10 cellular contexts compared by ENCODE assay signal in the genomic region with DNA sequence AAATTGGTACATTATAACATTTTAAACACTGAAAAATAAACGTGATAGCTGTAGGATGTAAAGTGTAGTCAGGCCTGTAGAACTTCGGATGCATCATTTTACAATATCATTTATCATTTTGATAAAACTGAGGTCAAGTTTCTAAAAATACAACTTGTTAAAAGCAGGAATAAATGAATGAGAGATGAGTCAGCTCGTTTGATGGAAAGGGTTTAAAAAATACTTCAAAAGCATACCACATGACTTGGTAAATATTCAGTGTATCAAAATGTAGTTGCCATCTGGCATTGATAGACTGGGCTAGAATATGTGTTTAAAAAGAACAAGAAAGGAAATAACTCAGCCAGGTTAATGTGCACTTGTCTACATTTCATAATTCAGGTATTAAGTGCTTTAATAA.
DNase-seq lines count a peak whose midpoint lies in the region; TF ChIP-seq lines count a peak whose summit lies in the region.
"Had no signal": no experiment of that assay in that cellular context is flagged by ENCODE, and none has a peak within 500 bp of the region (broad histone marks: within the 10 kb centered on the region; RNA-seq: fewer than 3 reads in every experiment).

No MANE protein-coding gene starts in this region.

- TF ChIP-seq RAD21 in SK-N-SH (IDR thresholded peaks at IDR 0.05; ENCODE audit: low read length), result no peak

- H3K9me2 ChIP-seq in SK-N-SH, result no peaks in the 10 kb centered on the region

- H3K27ac ChIP-seq in SK-N-SH (ENCODE audit: low read depth in 2 of 2, low read length in 1 of 2) (peak overlapping the region; percentile 76 to 81; a peak in 3 of 4 replicates), skeletal muscle tissue (ENCODE audit: low read depth, low read length) (peak overlapping the region; percentile 50)
- H3K27ac ChIP-seq: 22Rv1 had no signal

- CTCF ChIA-PET in SK-N-SH (lab: Yijun Ruan, JAX), result no interaction called here

- H2AFZ ChIP-seq in SK-N-SH (ENCODE audit: low read depth), result no peak overlapping the region

- H3K79me2 ChIP-seq in SK-N-SH (ENCODE audit: insufficient read depth), result no peaks in the 10 kb centered on the region

- POLR2A ChIA-PET in SK-N-SH (lab: Yijun Ruan, JAX), result no interaction called here

- H3K4me1 ChIP-seq in SK-N-SH (ENCODE audit: control insufficient read depth in 1 of 2, insufficient read depth in 2 of 2, low read depth in 1 of 2, low read length in 1 of 2) (peaks cover 0 to 28% of the 10 kb centered on the region in 2 experiments; a peak in 3 of 4 replicates), skeletal muscle tissue (ENCODE audit: control insufficient read depth in 3 of 3, insufficient read depth in 3 of 3, low read length in 3 of 3) (peaks cover 4 to 16% (median 6%) of the 10 kb centered on the region in 3 donors)

- H3F3A ChIP-seq in SK-N-SH (replicated peaks; ENCODE audit: insufficient read depth), result peaks cover 27% of the 10 kb centered on the region

- H4K20me1 ChIP-seq in SK-N-SH (ENCODE audit: insufficient read depth), result no peaks in the 10 kb centered on the region

- H3K27me3 ChIP-seq in SK-N-SH (ENCODE audit: insufficient read depth) (no peaks in the 10 kb centered on the region), skeletal muscle tissue (ENCODE audit: control insufficient read depth in 3 of 3, insufficient read depth in 3 of 3, low read length in 3 of 3) (no peaks in the 10 kb centered on the region)

- DNase-seq in NCI-H2171 treated with DMSO at 0.1 percent for 48 hours (lab: John Stamatoyannopoulos, UW) (peak; percentile 40), NCI-H2171 (lab: John Stamatoyannopoulos, UW) (no peak), SK-N-SH (no peak), glomerular visceral epithelial cell (ENCODE audit: extremely low spot score) (peak; percentile 12), H4 (ENCODE audit: low spot score) (no peak), mucosa of gallbladder (ENCODE audit: low spot score) (no peak), NCI-H1105 treated with DMSO at 0.1 percent for 48 hours (lab: John Stamatoyannopoulos, UW) (no peak)
- DNase-seq: T-helper 1 cell had no signal

- 7% methylated on average over 3 of the region's 3 CpGs for WGBS in SK-N-SH (ENCODE audit: low lambda C conversion rate)

- peaks cover 0 to 3% of the 10 kb centered on the region in 2 experiments for H3K36me3 ChIP-seq in SK-N-SH (replicated peaks in 1 of 2; ENCODE audit: control insufficient read depth in 1 of 2, insufficient read depth in 2 of 2, low read length in 1 of 2)
- H3K36me3 ChIP-seq in skeletal muscle tissue (ENCODE audit: control insufficient read depth in 3 of 3, insufficient read depth in 3 of 3, low read length in 3 of 3), result no peaks in the 10 kb centered on the region

- H3K4me3 ChIP-seq in SK-N-SH (ENCODE audit: low read depth in 2 of 2, low read length in 1 of 2), result no peak overlapping the region
- H3K4me3 ChIP-seq in skeletal muscle tissue (ENCODE audit: low read length in 3 of 3), result no peak overlapping the region

- no peak for TF ChIP-seq CTCF in SK-N-SH (IDR thresholded peaks at IDR 0.05)

- peak; percentile 41 to 79; a peak in 3 of 4 replicates for TF ChIP-seq EP300 in SK-N-SH (IDR thresholded peaks at IDR 0.05; ENCODE audit: borderline replicate concordance in 1 of 2, low read depth in 1 of 2, low read length in 1 of 2)

- peaks cover 4% of the 10 kb centered on the region; the same call in 1 of the 2 replicates for H3K9me3 ChIP-seq in SK-N-SH
- H3K9me3 ChIP-seq in skeletal muscle tissue (ENCODE audit: control insufficient read depth in 3 of 3, low read length in 3 of 3), result no peaks in the 10 kb centered on the region

- H3K4me2 ChIP-seq in SK-N-SH, result peak overlapping the region; percentile 26; the same call in 1 of the 2 replicates

- no peak overlapping the region; the same call in 1 of the 2 replicates for H3K9ac ChIP-seq in SK-N-SH
- no peak overlapping the region for H3K9ac ChIP-seq in skeletal muscle tissue (ENCODE audit: low read depth in 1 of 3, low read length in 3 of 3)

TF ChIP-seq in SK-N-SH, 30 proteins besides CTCF, POLR2A, EP300 and RAD21:
- TF ChIP-seq JUND (IDR thresholded peaks at IDR 0.05) (peak; percentile 92), MXI1 (IDR thresholded peaks at IDR 0.05; ENCODE audit: low read depth, low read length) (no peak), TCF12 (IDR thresholded peaks at IDR 0.05) (peak; percentile 93), RXRA (IDR thresholded peaks at IDR 0.05; ENCODE audit: borderline replicate concordance, low read depth) (peak; percentile 90), RCOR1 (IDR thresholded peaks at IDR 0.05; ENCODE audit: low read length) (no peak), POLR2AphosphoS5 (IDR thresholded peaks at IDR 0.05; ENCODE audit: low read depth, low read length) (peak; percentile 24; the same call in 1 of the 2 replicates), NFIC (IDR thresholded peaks at IDR 0.05; ENCODE audit: borderline replicate concordance) (peak; percentile 19; the same call in 1 of the 2 replicates), MEF2A (IDR thresholded peaks at IDR 0.05; ENCODE audit: borderline replicate concordance, low read depth) (peak; percentile 98), GATA2 (CRISPR knock-in tag; IDR thresholded peaks at IDR 0.05) (no peak), FOSL2 (IDR thresholded peaks at IDR 0.05; ENCODE audit: borderline replicate concordance, low read depth) (peak; percentile 83), TEAD4 (IDR thresholded peaks at IDR 0.05; ENCODE audit: borderline replicate concordance, insufficient read depth) (peak; percentile 54; the same call in 1 of the 2 replicates)
- TF ChIP-seq, protein P1, sequence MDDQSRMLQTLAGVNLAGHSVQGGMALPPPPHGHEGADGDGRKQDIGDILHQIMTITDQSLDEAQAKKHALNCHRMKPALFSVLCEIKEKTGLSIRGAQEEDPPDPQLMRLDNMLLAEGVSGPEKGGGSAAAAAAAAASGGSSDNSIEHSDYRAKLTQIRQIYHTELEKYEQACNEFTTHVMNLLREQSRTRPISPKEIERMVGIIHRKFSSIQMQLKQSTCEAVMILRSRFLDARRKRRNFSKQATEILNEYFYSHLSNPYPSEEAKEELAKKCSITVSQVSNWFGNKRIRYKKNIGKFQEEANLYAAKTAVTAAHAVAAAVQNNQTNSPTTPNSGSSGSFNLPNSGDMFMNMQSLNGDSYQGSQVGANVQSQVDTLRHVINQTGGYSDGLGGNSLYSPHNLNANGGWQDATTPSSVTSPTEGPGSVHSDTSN (IDR thresholded peaks at IDR 0.05), result peak; percentile 87
- TF ChIP-seq, protein P2, sequence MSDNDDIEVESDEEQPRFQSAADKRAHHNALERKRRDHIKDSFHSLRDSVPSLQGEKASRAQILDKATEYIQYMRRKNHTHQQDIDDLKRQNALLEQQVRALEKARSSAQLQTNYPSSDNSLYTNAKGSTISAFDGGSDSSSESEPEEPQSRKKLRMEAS (IDR thresholded peaks at IDR 0.05; ENCODE audit: low read depth), result 0 out of 2 replicates have a peak, but pooled peaks have one; percentile 26
- TF ChIP-seq, protein P3, sequence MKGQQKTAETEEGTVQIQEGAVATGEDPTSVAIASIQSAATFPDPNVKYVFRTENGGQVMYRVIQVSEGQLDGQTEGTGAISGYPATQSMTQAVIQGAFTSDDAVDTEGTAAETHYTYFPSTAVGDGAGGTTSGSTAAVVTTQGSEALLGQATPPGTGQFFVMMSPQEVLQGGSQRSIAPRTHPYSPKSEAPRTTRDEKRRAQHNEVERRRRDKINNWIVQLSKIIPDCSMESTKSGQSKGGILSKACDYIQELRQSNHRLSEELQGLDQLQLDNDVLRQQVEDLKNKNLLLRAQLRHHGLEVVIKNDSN (IDR thresholded peaks at IDR 0.05; ENCODE audit: borderline replicate concordance, low read depth), result peak; percentile 48; the same call in 1 of the 2 replicates

Comparison
In these comparisons a context has a peak if more than half of its experiments do, and no peak if none do; other contexts are left out.
1. DNase-seq: peak in NCI-H2171 treated with DMSO at 0.1 percent for 48 hours (single experiment) and glomerular visceral epithelial cell (single experiment); none in NCI-H2171 (single experiment), SK-N-SH (single experiment), H4 (single experiment), mucosa of gallbladder (single experiment) and NCI-H1105 treated with DMSO at 0.1 percent for 48 hours (single experiment).